16 cellular contexts compared by ENCODE assay signal in the genomic region with DNA sequence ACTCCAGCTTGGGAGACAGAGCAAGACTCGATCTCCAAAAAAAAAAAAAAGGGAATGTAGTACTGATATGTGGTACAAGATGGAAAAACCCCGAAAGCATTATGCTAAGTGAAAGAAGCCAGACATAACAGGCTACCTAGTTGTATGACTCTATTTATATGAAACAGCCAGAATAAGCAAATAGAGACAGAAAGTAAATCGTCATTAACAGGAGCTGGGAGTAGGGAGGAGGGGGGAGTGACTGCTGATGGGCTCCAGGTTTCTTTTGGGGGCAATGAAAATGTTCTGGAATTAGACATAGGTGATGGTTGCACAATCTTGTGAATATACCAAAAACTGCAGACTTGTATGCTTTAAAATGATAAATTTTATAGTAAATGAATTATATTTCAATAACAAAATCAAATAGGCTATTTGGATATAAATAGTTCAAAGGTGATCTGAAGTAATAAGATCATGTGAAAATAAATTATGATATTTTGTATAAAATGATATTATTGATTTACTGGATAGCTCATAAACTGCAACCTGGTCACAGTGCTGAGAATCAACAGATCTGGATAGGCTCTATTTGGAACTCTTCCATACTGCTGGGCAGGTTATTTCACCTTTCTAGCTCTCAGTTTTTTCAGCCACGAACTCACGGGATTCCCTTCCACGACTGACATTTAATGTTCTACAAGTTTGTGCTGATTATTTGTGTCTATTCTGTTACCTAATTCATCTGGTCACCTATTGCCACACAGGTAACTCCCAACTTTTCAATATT.
"Had no signal": no experiment of that assay in that cellular context is flagged by ENCODE, and none has a peak within 500 bp of the region (broad histone marks: within the 10 kb centered on the region; RNA-seq: fewer than 3 reads in every experiment).

No MANE protein-coding gene starts in this region.

- H3K27ac Mint-ChIP-seq: activated T-helper 2 cell treated with anti-CD3 and anti-CD28 coated beads, Interferon-gamma antibody, Interleukin-2, Interleukin-4, amounts not matched to agents 10 μg/mL and 5 μg/mL and 100 μg/mL, durations not matched to agents 14 hours and 24 hours and 36 hours had no signal

- H3K4me3 ChIP-seq: cardiac muscle cell, colonic mucosa, gastrocnemius medialis, left ventricle myocardium inferior, mucosa of descending colon, upper lobe of left lung had no signal

- DNase-seq: activated CD4-positive, alpha-beta T cell treated with anti-CD3 and anti-CD28 coated beads for 1 hour; activated CD4-positive, alpha-beta T cell treated with anti-CD3 and anti-CD28 coated beads, Interleukin-2, amount 50 U/mL, for 4 hours; activated naive CD4-positive, alpha-beta T cell treated with anti-CD3 and anti-CD28 coated beads, Interleukin-2, amount 50 U/mL, for 16 hours; colonic mucosa; gastrocnemius medialis; left ventricle myocardium inferior; mucosa of descending colon; naive thymus-derived CD4-positive, alpha-beta T cell; small intestine; stimulated activated CD4-positive, alpha-beta T cell treated with anti-CD3 and anti-CD28 coated beads, Interleukin-4, amount 100 ng/mL, for 24 hours; stimulated activated naive CD8-positive, alpha-beta T cell treated with anti-CD3 and anti-CD28 coated beads, Interleukin-15, Interleukin-2, amounts not matched to agents 100 U/mL and 50 U/mL, for 24 hours; upper lobe of left lung had no signal

- H3K9me3 Mint-ChIP-seq: activated T-helper 2 cell treated with anti-CD3 and anti-CD28 coated beads, Interferon-gamma antibody, Interleukin-2, Interleukin-4, amounts not matched to agents 10 μg/mL and 5 μg/mL and 100 μg/mL, durations not matched to agents 14 hours and 24 hours and 36 hours; naive thymus-derived CD4-positive, alpha-beta T cell had no signal

- FAIRE-seq: astrocyte, endothelial cell of umbilical vein, small intestine had no signal

- H3K4me3 Mint-ChIP-seq: naive thymus-derived CD4-positive, alpha-beta T cell had no signal

- H3K27ac ChIP-seq: cardiac muscle cell, colonic mucosa, gastrocnemius medialis, left ventricle myocardium inferior, upper lobe of left lung had no signal

- H3K36me3 ChIP-seq: cardiac muscle cell, colonic mucosa, gastrocnemius medialis, left ventricle myocardium inferior, upper lobe of left lung had no signal

- H3K27me3 ChIP-seq: cardiac muscle cell, colonic mucosa, gastrocnemius medialis, upper lobe of left lung had no signal

- H3K9me3 ChIP-seq: colonic mucosa, gastrocnemius medialis, left ventricle myocardium inferior, mucosa of descending colon, upper lobe of left lung had no signal

- H3K4me1 ChIP-seq: colonic mucosa had no signal

- ATAC-seq: gastrocnemius medialis; mucosa of descending colon; naive thymus-derived CD4-positive, alpha-beta T cell; stimulated activated naive CD8-positive, alpha-beta T cell treated with anti-CD3 and anti-CD28 coated beads, Interleukin-15, Interleukin-2, amounts not matched to agents 100 U/mL and 50 U/mL, for 24 hours had no signal
